30 cellular contexts compared by ENCODE assay signal in genomic region chr16:89209522-89210044, GRCh38. TPM values are rescaled to one million over a fixed set of nuclear protein-coding genes. Genes with fewer than 3 reads are reported as not detected.
"Had no signal": no experiment of that assay in that cellular context is flagged by ENCODE, and none has a peak within 500 bp of the region (broad histone marks: within the 10 kb centered on the region; RNA-seq: fewer than 3 reads in every experiment).

No MANE protein-coding gene starts in this region.

- H3K27ac ChIP-seq: breast epithelium, SJSA1 had no signal

- H3K9me3 Mint-ChIP-seq: activated naive CD4-positive, alpha-beta T cell treated with anti-CD3 and anti-CD28 coated beads, Interleukin-2, amount 50 U/mL, for 24 hours; activated T-helper 1 cell treated with anti-CD3 and anti-CD28 coated beads, Interleukin-12 subunit alpha, Interleukin-12 subunit beta, Interleukin-2, Interleukin-4 antibody, amounts not matched to agents 30 ng/mL and 10 ng/mL and 1 ng/mL, durations not matched to agents 14 hours and 24 hours and 36 hours; T-helper 1 cell treated with Interleukin-12 subunit alpha and Interleukin-12 subunit beta and Interleukin-4 antibody, amounts not matched to agents 30 μg/mL and 1 μg/mL, for 36 hours; WTC11 had no signal

- H3K36me3 ChIP-seq: breast epithelium, SJSA1 had no signal

- H3K4me1 Mint-ChIP-seq: activated naive CD4-positive, alpha-beta T cell treated with anti-CD3 and anti-CD28 coated beads, Interleukin-2, amount 50 U/mL, for 24 hours; WTC11 had no signal

- H3K27ac Mint-ChIP-seq: activated CD8-positive, alpha-beta T cell treated with anti-CD3 and anti-CD28 coated beads, Interleukin-2, amount 10 ng/mL, durations not matched to agents 7 days and 5 days; activated naive CD4-positive, alpha-beta T cell treated with anti-CD3 and anti-CD28 coated beads, Interleukin-2, amount 50 U/mL, for 24 hours; activated T-helper 1 cell treated with anti-CD3 and anti-CD28 coated beads, Interleukin-12 subunit alpha, Interleukin-12 subunit beta, Interleukin-2, Interleukin-4 antibody, amounts not matched to agents 30 ng/mL and 10 ng/mL and 1 ng/mL, durations not matched to agents 14 hours and 24 hours and 36 hours; T-helper 1 cell treated with Interleukin-12 subunit alpha and Interleukin-12 subunit beta and Interleukin-4 antibody, amounts not matched to agents 30 μg/mL and 1 μg/mL, for 36 hours; WTC11 had no signal

- H3K4me3 Mint-ChIP-seq: activated CD8-positive, alpha-beta T cell treated with anti-CD3 and anti-CD28 coated beads, Interleukin-2, amount 10 ng/mL, durations not matched to agents 7 days and 5 days; activated naive CD4-positive, alpha-beta T cell treated with anti-CD3 and anti-CD28 coated beads, Interleukin-2, amount 50 U/mL, for 24 hours; activated T-helper 1 cell treated with anti-CD3 and anti-CD28 coated beads, Interleukin-12 subunit alpha, Interleukin-12 subunit beta, Interleukin-2, Interleukin-4 antibody, amounts not matched to agents 30 ng/mL and 10 ng/mL and 1 ng/mL, durations not matched to agents 14 hours and 24 hours and 36 hours; T-helper 1 cell treated with Interleukin-12 subunit alpha and Interleukin-12 subunit beta and Interleukin-4 antibody, amounts not matched to agents 30 μg/mL and 1 μg/mL, for 36 hours; WTC11 had no signal

- H3K4me3 ChIP-seq: breast epithelium, SJSA1 had no signal

- H3K36me3 Mint-ChIP-seq: activated naive CD4-positive, alpha-beta T cell treated with anti-CD3 and anti-CD28 coated beads, Interleukin-2, amount 50 U/mL, for 24 hours; WTC11 had no signal

- H3K9me3 ChIP-seq: breast epithelium, SJSA1 had no signal

- H3K4me1 ChIP-seq: breast epithelium had no signal

- ATAC-seq: activated CD8-positive, alpha-beta T cell treated with anti-CD3 and anti-CD28 coated beads, Interleukin-2, amount 10 ng/mL, durations not matched to agents 7 days and 5 days; Panc1; WTC11 had no signal

- DNase-seq: activated CD4-positive, alpha-beta T cell treated with anti-CD3 and anti-CD28 coated beads for 48 hours; activated CD4-positive, alpha-beta T cell treated with anti-CD3 and anti-CD28 coated beads, Interleukin-2, amount 50 U/mL, for 4 hours; activated CD4-positive, CD25-positive, alpha-beta regulatory T cell treated with anti-CD3 and anti-CD28 coated beads, Interleukin-2, amount 50 U/mL, for 72 hours; activated CD8-positive, alpha-beta memory T cell treated with anti-CD3 and anti-CD28 coated beads, Interleukin-2, amount 50 U/mL, for 48 hours; activated CD8-positive, alpha-beta T cell treated with anti-CD3 and anti-CD28 coated beads, Interleukin-2, amount 10 ng/mL, durations not matched to agents 7 days and 5 days; activated effector memory CD4-positive, alpha-beta T cell treated with Interleukin-2 at 50 U/mL for 16 hours; activated naive CD4-positive, alpha-beta T cell; activated T-cell treated with anti-CD3 and anti-CD28 coated beads, Interleukin-2, amount 50 U/mL, for 1 hour; aorta; caudate nucleus; KG1; NCI-H1048; NCI-H146; NCI-H187 treated with DMSO at 0.1 percent for 48 hours; NCI-H2081 treated with DMSO at 0.1 percent for 48 hours; NCI-H2171; NCI-H2227 treated with DMSO at 0.1 percent for 48 hours; NCI-H446 treated with DMSO at 0.1 percent for 48 hours; NCI-H524 treated with DMSO at 0.1 percent for 48 hours; NCI-H748 treated with DMSO at 0.1 percent for 48 hours; RPMI8226 had no signal

- H3K27me3 ChIP-seq: breast epithelium had no signal

RNA-seq across cellular contexts. Expression of gene SLC22A31, which starts 9.2 kb away (rescaled TPM):
- total RNA-seq: activated CD8-positive, alpha-beta T cell treated with anti-CD3 and anti-CD28 coated beads, Interleukin-2, amount 10 ng/mL, durations not matched to agents 7 days and 5 days; breast epithelium; M059J; OCI-LY7; SJSA1 had no signal

RNA-seq across cellular contexts. Expression of gene CDH15, which starts 38.0 kb away (rescaled TPM):
- total RNA-seq: activated CD8-positive, alpha-beta T cell treated with anti-CD3 and anti-CD28 coated beads, Interleukin-2, amount 10 ng/mL, durations not matched to agents 7 days and 5 days; activated T-helper 1 cell treated with anti-CD3 and anti-CD28 coated beads, Interleukin-12 subunit alpha, Interleukin-12 subunit beta, Interleukin-2, Interleukin-4 antibody, amounts not matched to agents 30 ng/mL and 10 ng/mL and 1 ng/mL, durations not matched to agents 14 hours and 24 hours and 36 hours; breast epithelium; OCI-LY7 had no signal
